11 cellular contexts compared by ENCODE assay signal in the genomic region with DNA sequence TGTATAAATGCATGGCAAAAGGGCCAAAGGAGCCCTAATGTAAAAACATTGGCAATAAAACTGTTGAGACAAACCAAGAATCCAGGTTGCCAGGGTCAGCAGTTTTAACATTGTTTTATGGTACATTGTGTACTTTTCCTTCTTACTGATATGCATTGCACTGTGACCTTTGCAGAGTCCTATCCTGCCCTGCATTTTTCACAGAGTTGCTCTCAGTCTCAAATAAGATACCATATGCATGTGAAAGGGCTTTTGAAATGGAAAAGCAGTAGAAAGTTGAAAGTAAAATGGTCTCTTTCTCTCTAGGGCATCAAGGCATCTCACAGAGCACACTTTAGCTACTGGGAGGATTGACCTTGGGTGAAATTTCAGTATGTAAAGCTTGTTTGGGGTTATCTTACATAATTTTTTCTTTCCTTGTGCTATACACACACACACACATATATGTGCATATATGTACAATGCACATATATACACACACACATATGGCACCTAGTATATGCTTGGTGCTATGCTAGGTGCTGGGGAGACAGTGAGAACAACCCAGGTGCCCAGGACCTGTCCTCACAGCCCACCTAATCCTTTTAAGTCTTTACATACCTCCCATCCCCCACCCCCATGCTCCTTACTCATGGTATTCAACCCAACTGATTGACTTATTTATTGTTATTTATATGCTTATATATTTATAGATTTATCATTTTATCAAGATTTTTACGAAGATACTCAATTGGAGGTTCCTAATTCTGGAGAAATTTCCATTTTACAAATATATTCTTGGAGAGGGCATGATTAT. TPM values are rescaled to one million over a fixed set of nuclear protein-coding genes. Genes with fewer than 3 reads are reported as not detected.
DNase-seq lines count a peak whose midpoint lies in the region; ATAC-seq and TF ChIP-seq lines count a peak whose summit lies in the region.
"Had no signal": no experiment of that assay in that cellular context is flagged by ENCODE, and none has a peak within 500 bp of the region (broad histone marks: within the 10 kb centered on the region; RNA-seq: fewer than 3 reads in every experiment).

No MANE protein-coding gene starts in this region.

- peak overlapping the region in 1 of 2 donors; percentile 27 for H3K9ac ChIP-seq in colonic mucosa (ENCODE audit: low read depth in 2 of 2, low read length in 2 of 2)
- no peak overlapping the region for H3K9ac ChIP-seq in neural progenitor cell

- H3K4me3 ChIP-seq in CD8-positive, alpha-beta memory T cell (ENCODE audit: low read length): no peak overlapping the region
- no peak overlapping the region for H3K4me3 ChIP-seq in HAP-1
- no peak overlapping the region for H3K4me3 ChIP-seq in colonic mucosa
- no peak overlapping the region for H3K4me3 ChIP-seq in neural progenitor cell
- no peak overlapping the region for H3K4me3 ChIP-seq in upper lobe of right lung

- peaks cover 9 to 24% (median 21%) of the 10 kb centered on the region in 5 donors for H3K9me3 Mint-ChIP-seq in CD8-positive, alpha-beta memory T cell
- H3K9me3 Mint-ChIP-seq in neural progenitor cell: peaks cover 19% of the 10 kb centered on the region

- H4K20me1 ChIP-seq in neural progenitor cell (ENCODE audit: low read depth): peaks cover 10% of the 10 kb centered on the region

- no peak overlapping the region for H3K4me2 ChIP-seq in neural progenitor cell

- peaks cover 30% of the 10 kb centered on the region for H3F3A ChIP-seq in neural progenitor cell (ENCODE audit: low read depth)

- peaks cover 30% of the 10 kb centered on the region for H3K79me2 ChIP-seq in neural progenitor cell (ENCODE audit: low read depth)

- H3K4me1 Mint-ChIP-seq in CD8-positive, alpha-beta memory T cell: peaks cover 10 to 17% (median 13%) of the 10 kb centered on the region in 3 donors
- H3K4me1 Mint-ChIP-seq in neural progenitor cell: peaks cover 23% of the 10 kb centered on the region

- peaks cover 9 to 40% of the 10 kb centered on the region in 2 donors for H3K27me3 Mint-ChIP-seq in CD8-positive, alpha-beta memory T cell
- H3K27me3 Mint-ChIP-seq in neural progenitor cell (ENCODE audit: insufficient read depth, low read depth): no peaks in the 10 kb centered on the region

- CTCF ChIA-PET in CD8-positive, alpha-beta memory T cell (lab: Charles Lee): no interaction called here

- TF ChIP-seq CTCF in colonic mucosa (IDR thresholded peaks at IDR 0.05) (no peak), neural progenitor cell (IDR thresholded peaks at IDR 0.05) (no peak), upper lobe of right lung (IDR thresholded peaks at IDR 0.05) (no peak)

- peaks cover 7% of the 10 kb centered on the region for H3K4me1 ChIP-seq in CD8-positive, alpha-beta memory T cell (ENCODE audit: insufficient read depth, low read length)
- peaks cover 24% of the 10 kb centered on the region for H3K4me1 ChIP-seq in HAP-1
- peaks cover 4% of the 10 kb centered on the region for H3K4me1 ChIP-seq in colonic mucosa
- peaks cover 17% of the 10 kb centered on the region for H3K4me1 ChIP-seq in neural progenitor cell
- H3K4me1 ChIP-seq in upper lobe of right lung: peaks cover 12% of the 10 kb centered on the region

- H3K27ac ChIP-seq in CD8-positive, alpha-beta memory T cell (ENCODE audit: low read depth, low read length): no peak overlapping the region
- H3K27ac ChIP-seq in colonic mucosa: peak overlapping the region; percentile 46
- H3K27ac ChIP-seq in neural progenitor cell: no peak overlapping the region
- no peak overlapping the region for H3K27ac ChIP-seq in upper lobe of right lung
- H3K27ac ChIP-seq: ovary had no signal

- ATAC-seq in HG03521 (IDR thresholded peaks at IDR 0.05; ENCODE audit: unreplicated experiment): no peak
- ATAC-seq in upper lobe of right lung: no peak

- peaks cover 0 to 4% (median 0%) of the 10 kb centered on the region in 3 donors for H3K36me3 Mint-ChIP-seq in CD8-positive, alpha-beta memory T cell
- peaks cover 4% of the 10 kb centered on the region for H3K36me3 Mint-ChIP-seq in neural progenitor cell

- peak overlapping the region; percentile 76 to 91 (median 81) for H3K4me3 Mint-ChIP-seq in CD8-positive, alpha-beta memory T cell
- peak overlapping the region; percentile 85 for H3K4me3 Mint-ChIP-seq in neural progenitor cell

- in situ Hi-C loops in HAP-1 (cut with MboI; ENCODE audit: low sequenced_read_pairs): no loop called here

- no peak overlapping the region for H3K27ac Mint-ChIP-seq in CD8-positive, alpha-beta memory T cell
- H3K27ac Mint-ChIP-seq in neural progenitor cell: no peak overlapping the region

- H3K27me3 ChIP-seq in CD8-positive, alpha-beta memory T cell (ENCODE audit: insufficient read depth, low read length, poor library complexity, severe bottlenecking): peaks cover 12% of the 10 kb centered on the region
- H3K27me3 ChIP-seq in HAP-1 (ENCODE audit: low read depth) (no peaks in the 10 kb centered on the region), colonic mucosa (no peaks in the 10 kb centered on the region), neural progenitor cell (no peaks in the 10 kb centered on the region), upper lobe of right lung (no peaks in the 10 kb centered on the region)
- H3K27me3 ChIP-seq: ovary had no signal

- intact Hi-C loops in colonic mucosa (cut with DNase I) (no loop called here), upper lobe of right lung (cut with DNase I) (no loop called here)

- no peak for DNase-seq in CD8-positive, alpha-beta memory T cell
- peak; percentile 64 to 95 for DNase-seq in HAP-1 (ENCODE audit: low spot score in 2 of 2)
- no peak for DNase-seq in colonic mucosa
- DNase-seq in neural progenitor cell (ENCODE audit: low spot score): no peak
- DNase-seq in activated CD4-positive, CD25-positive, alpha-beta regulatory T cell treated with anti-CD3 and anti-CD28 coated beads, Interleukin-2, amount 50 U/mL, for 72 hours: no peak
- DNase-seq in upper lobe of right lung: no peak
- DNase-seq in germinal center (ENCODE audit: low spot score): no peak
- DNase-seq: activated gamma-delta T cell, Right ventricle myocardium superior had no signal

- no peaks in the 10 kb centered on the region for H3K36me3 ChIP-seq in CD8-positive, alpha-beta memory T cell (ENCODE audit: insufficient read depth, low read length)
- H3K36me3 ChIP-seq in HAP-1 (replicated peaks) (no peaks in the 10 kb centered on the region), colonic mucosa (no peaks in the 10 kb centered on the region), neural progenitor cell (no peaks in the 10 kb centered on the region), upper lobe of right lung (no peaks in the 10 kb centered on the region)
- H3K36me3 ChIP-seq: ovary had no signal

- POLR2A ChIA-PET in CD8-positive, alpha-beta memory T cell (lab: Charles Lee): no interaction called here

- H3K9me3 ChIP-seq in CD8-positive, alpha-beta memory T cell (ENCODE audit: low read length): no peaks in the 10 kb centered on the region
- H3K9me3 ChIP-seq in HAP-1 (no peaks in the 10 kb centered on the region), colonic mucosa (no peaks in the 10 kb centered on the region), neural progenitor cell (ENCODE audit: low read depth) (peaks cover 5% of the 10 kb centered on the region), upper lobe of right lung (peaks cover 6% of the 10 kb centered on the region)

- H2AFZ ChIP-seq in neural progenitor cell (replicated peaks): no peak overlapping the region

RNA-seq across cellular contexts. Expression of gene PPP2R3A, which starts 1.2 kb away (rescaled TPM):
- total RNA-seq in CD8-positive, alpha-beta memory T cell: under 1 TPM; 0.04 to 0.22 TPM
- 0.18 TPM for polyA plus RNA-seq in CD8-positive, alpha-beta memory T cell
- total RNA-seq in colonic mucosa (10 to 100 TPM; 10.9 to 22.0 TPM), neural progenitor cell (ENCODE audit: low replicate concordance) (24.1 and 41.5 TPM in 2 replicates), upper lobe of right lung (7.4 TPM)

Comparison
In these comparisons a context has a peak if more than half of its experiments do, and no peak if none do; other contexts are left out.
1. DNase-seq: peak in HAP-1 (2 of 2); none in CD8-positive, alpha-beta memory T cell (0 of 5), colonic mucosa (single experiment), neural progenitor cell (single experiment), activated CD4-positive, CD25-positive, alpha-beta regulatory T cell treated with anti-CD3 and anti-CD28 coated beads, Interleukin-2, amount 50 U/mL, for 72 hours (single experiment), upper lobe of right lung (single experiment) and germinal center (single experiment).